ENCODE assay signal across 1 cellular context in the genomic region with DNA sequence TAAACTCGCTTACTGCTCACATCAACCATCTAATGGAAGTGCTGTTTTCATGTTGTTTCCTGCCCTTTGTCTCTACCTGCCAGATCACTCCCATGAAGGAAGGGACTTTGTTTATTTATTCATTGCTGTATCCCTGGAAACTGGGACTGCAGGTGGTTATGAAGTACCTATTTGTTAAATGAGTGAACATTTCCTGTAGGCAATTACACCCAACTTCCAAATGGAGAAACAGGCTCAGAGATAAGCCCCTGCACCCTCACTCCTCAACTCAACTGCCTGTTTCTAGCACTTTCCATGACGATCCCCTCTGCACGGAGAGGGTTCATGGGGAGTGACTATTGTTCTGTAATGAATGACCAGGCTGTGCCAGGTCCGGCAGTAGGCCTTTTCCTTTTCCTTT.
TF ChIP-seq lines count a peak whose summit lies in the region.

No MANE protein-coding gene starts in this region.

TF ChIP-seq in A549, 52 proteins besides CTCF, POLR2A, EP300 and RAD21 (continued from another document):
- TF ChIP-seq, protein P1, sequence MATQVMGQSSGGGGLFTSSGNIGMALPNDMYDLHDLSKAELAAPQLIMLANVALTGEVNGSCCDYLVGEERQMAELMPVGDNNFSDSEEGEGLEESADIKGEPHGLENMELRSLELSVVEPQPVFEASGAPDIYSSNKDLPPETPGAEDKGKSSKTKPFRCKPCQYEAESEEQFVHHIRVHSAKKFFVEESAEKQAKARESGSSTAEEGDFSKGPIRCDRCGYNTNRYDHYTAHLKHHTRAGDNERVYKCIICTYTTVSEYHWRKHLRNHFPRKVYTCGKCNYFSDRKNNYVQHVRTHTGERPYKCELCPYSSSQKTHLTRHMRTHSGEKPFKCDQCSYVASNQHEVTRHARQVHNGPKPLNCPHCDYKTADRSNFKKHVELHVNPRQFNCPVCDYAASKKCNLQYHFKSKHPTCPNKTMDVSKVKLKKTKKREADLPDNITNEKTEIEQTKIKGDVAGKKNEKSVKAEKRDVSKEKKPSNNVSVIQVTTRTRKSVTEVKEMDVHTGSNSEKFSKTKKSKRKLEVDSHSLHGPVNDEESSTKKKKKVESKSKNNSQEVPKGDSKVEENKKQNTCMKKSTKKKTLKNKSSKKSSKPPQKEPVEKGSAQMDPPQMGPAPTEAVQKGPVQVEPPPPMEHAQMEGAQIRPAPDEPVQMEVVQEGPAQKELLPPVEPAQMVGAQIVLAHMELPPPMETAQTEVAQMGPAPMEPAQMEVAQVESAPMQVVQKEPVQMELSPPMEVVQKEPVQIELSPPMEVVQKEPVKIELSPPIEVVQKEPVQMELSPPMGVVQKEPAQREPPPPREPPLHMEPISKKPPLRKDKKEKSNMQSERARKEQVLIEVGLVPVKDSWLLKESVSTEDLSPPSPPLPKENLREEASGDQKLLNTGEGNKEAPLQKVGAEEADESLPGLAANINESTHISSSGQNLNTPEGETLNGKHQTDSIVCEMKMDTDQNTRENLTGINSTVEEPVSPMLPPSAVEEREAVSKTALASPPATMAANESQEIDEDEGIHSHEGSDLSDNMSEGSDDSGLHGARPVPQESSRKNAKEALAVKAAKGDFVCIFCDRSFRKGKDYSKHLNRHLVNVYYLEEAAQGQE (IDR thresholded peaks at IDR 0.05), result no peak
- TF ChIP-seq, protein P2, sequence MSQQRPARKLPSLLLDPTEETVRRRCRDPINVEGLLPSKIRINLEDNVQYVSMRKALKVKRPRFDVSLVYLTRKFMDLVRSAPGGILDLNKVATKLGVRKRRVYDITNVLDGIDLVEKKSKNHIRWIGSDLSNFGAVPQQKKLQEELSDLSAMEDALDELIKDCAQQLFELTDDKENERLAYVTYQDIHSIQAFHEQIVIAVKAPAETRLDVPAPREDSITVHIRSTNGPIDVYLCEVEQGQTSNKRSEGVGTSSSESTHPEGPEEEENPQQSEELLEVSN (IDR thresholded peaks at IDR 0.05; ENCODE audit: borderline replicate concordance, low read depth), result no peak
- no peak for TF ChIP-seq CBX2 (IDR thresholded peaks at IDR 0.05; ENCODE audit: borderline replicate concordance, low read depth)
- no peak for TF ChIP-seq ZC3H11A (IDR thresholded peaks at IDR 0.05)
- TF ChIP-seq, protein P3, sequence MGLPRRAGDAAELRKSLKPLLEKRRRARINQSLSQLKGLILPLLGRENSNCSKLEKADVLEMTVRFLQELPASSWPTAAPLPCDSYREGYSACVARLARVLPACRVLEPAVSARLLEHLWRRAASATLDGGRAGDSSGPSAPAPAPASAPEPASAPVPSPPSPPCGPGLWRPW (IDR thresholded peaks at IDR 0.05), result no peak
- no peak for TF ChIP-seq CBX8 (IDR thresholded peaks at IDR 0.05)
- TF ChIP-seq CEBPB (IDR thresholded peaks at IDR 0.05), result no peak
- no peak for TF ChIP-seq HOXB13 (CRISPR knock-in tag; IDR thresholded peaks at IDR 0.05; ENCODE audit: low read depth)
- TF ChIP-seq JUN (IDR thresholded peaks at IDR 0.05), result no peak
